In genomic region chr14:90500665-90501370, GRCh38 we compare ENCODE assay signal across 14 cellular contexts.
DNase-seq lines count a peak whose midpoint lies in the region; ATAC-seq and TF ChIP-seq lines count a peak whose summit lies in the region.
"Had no signal": no experiment of that assay in that cellular context is flagged by ENCODE, and none has a peak within 500 bp of the region (broad histone marks: within the 10 kb centered on the region; RNA-seq: fewer than 3 reads in every experiment).

No MANE protein-coding gene starts in this region.

- H3K36me3 Mint-ChIP-seq in activated T-helper 17 cell treated with anti-CD3 and anti-CD28 coated beads, Interleukin-2, amount 50 U/mL, for 72 hours (ENCODE audit: low read depth) = no peaks in the 10 kb centered on the region

- no peaks in the 10 kb centered on the region for H3K4me1 Mint-ChIP-seq in activated T-helper 17 cell treated with anti-CD3 and anti-CD28 coated beads, Interleukin-2, amount 50 U/mL, for 72 hours

- no peaks in the 10 kb centered on the region for H3K9me3 Mint-ChIP-seq in activated T-helper 17 cell treated with anti-CD3 and anti-CD28 coated beads, Interleukin-2, amount 50 U/mL, for 72 hours
- H3K9me3 Mint-ChIP-seq: stimulated activated naive CD8-positive, alpha-beta T cell treated with anti-CD3 and anti-CD28 coated beads, Interleukin-15, Interleukin-2, amounts not matched to agents 100 ng/mL and 50 ng/mL, for 24 hours had no signal

- peaks cover 39% of the 10 kb centered on the region for H3K27me3 Mint-ChIP-seq in activated T-helper 17 cell treated with anti-CD3 and anti-CD28 coated beads, Interleukin-2, amount 50 U/mL, for 72 hours

- peak; percentile 37 for ATAC-seq in activated T-helper 17 cell treated with anti-CD3 and anti-CD28 coated beads, Interleukin-2, amount 50 U/mL, for 72 hours (replicated peaks)
- ATAC-seq in mucosa of descending colon (peak; percentile 24), GM21576 (IDR thresholded peaks at IDR 0.05; ENCODE audit: unreplicated experiment) (no peak), HG02870 (IDR thresholded peaks at IDR 0.05; ENCODE audit: unreplicated experiment) (no peak)

- no peak overlapping the region for H3K27ac Mint-ChIP-seq in activated T-helper 17 cell treated with anti-CD3 and anti-CD28 coated beads, Interleukin-2, amount 50 U/mL, for 72 hours
- H3K27ac Mint-ChIP-seq: stimulated activated naive CD8-positive, alpha-beta T cell treated with anti-CD3 and anti-CD28 coated beads, Interleukin-15, Interleukin-2, amounts not matched to agents 100 ng/mL and 50 ng/mL, for 24 hours had no signal

- intact Hi-C loops in mucosa of descending colon (cut with DNase I, micrococcal nuclease) = no loop called here

- DNase-seq in D341Med (ENCODE audit: low spot score) (peak; percentile 30), HT1080 (ENCODE audit: low read depth) (peak; percentile 44), mucosa of descending colon (no peak), C1 segment of cervical spinal cord (lab: John Stamatoyannopoulos, UW) (no peak)
- DNase-seq in activated CD8-positive, alpha-beta memory T cell treated with anti-CD3 and anti-CD28 coated beads for 24 hours = no peak
- DNase-seq: activated CD4-positive, alpha-beta T cell treated with anti-CD3 and anti-CD28 coated beads, Interleukin-2, amount 50 U/mL, for 4 hours; activated gamma-delta T cell treated with Interleukin-2 at 50 U/mL for 16 hours; NCI-H1092 treated with DMSO at 0.1 percent for 48 hours; NCI-H2171 treated with DMSO at 0.1 percent for 48 hours had no signal

- H3K9me3 ChIP-seq in mucosa of descending colon = no peaks in the 10 kb centered on the region

- no peak for TF ChIP-seq CTCF in mucosa of descending colon (IDR thresholded peaks at IDR 0.05)

- H3K4me3 Mint-ChIP-seq in activated T-helper 17 cell treated with anti-CD3 and anti-CD28 coated beads, Interleukin-2, amount 50 U/mL, for 72 hours = no peak overlapping the region
- H3K4me3 Mint-ChIP-seq: stimulated activated naive CD8-positive, alpha-beta T cell treated with anti-CD3 and anti-CD28 coated beads, Interleukin-15, Interleukin-2, amounts not matched to agents 100 ng/mL and 50 ng/mL, for 24 hours had no signal

- H3K4me1 ChIP-seq in mucosa of descending colon (ENCODE audit: low read depth) = no peaks in the 10 kb centered on the region

- no peaks in the 10 kb centered on the region for H3K36me3 ChIP-seq in mucosa of descending colon (ENCODE audit: low read depth)
- H3K36me3 ChIP-seq: BLaER1 treated with 17β-estradiol and CSF1 and Interleukin-3, amounts not matched to agents 10 nM and 100 nM had no signal

- no peak overlapping the region for H3K4me3 ChIP-seq in mucosa of descending colon
- H3K4me3 ChIP-seq: BLaER1 treated with 17β-estradiol and CSF1 and Interleukin-3, amounts not matched to agents 10 nM and 100 nM had no signal

Comparison
In these comparisons a context has a peak if more than half of its experiments do, and no peak if none do; other contexts are left out.
1. DNase-seq: peak in D341Med (single experiment) and HT1080 (single experiment); none in mucosa of descending colon (0 of 3), C1 segment of cervical spinal cord (0 of 14) and activated CD8-positive, alpha-beta memory T cell treated with anti-CD3 and anti-CD28 coated beads for 24 hours (single experiment).
2. ATAC-seq: peak in activated T-helper 17 cell treated with anti-CD3 and anti-CD28 coated beads, Interleukin-2, amount 50 U/mL, for 72 hours (single experiment) and mucosa of descending colon (single experiment); none in GM21576 (single experiment) and HG02870 (single experiment).